In the genomic region with DNA sequence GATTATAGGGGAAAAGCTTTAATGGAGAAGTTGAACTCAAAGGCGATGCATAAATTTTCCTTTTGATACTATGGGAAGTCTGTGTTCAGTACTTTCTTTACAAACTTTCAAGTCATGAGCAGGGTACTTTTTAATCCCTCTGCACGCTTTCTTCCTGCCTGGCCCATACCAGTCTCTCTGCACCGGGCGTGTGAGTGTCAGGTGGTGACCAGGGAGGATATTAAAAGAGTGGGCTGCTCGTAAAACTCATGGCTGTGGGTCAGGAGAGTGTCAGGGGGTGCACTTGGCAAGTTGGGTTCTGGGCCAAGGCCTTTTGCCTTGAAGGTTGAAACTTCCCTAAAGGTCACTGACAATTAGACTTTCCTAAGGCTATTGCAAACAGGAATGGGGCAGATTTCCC, we compare ENCODE assay signal across 30 cellular contexts.
"Had no signal": no experiment of that assay in that cellular context is flagged by ENCODE, and none has a peak within 500 bp of the region (broad histone marks: within the 10 kb centered on the region; RNA-seq: fewer than 3 reads in every experiment).

No MANE protein-coding gene starts in this region.

- H3K4me1 ChIP-seq: ascending aorta, colonic mucosa, pancreas, psoas muscle, stomach, thyroid gland had no signal

- DNase-seq: activated CD4-positive, alpha-beta memory T cell treated with anti-CD3 and anti-CD28 coated beads for 36 hours; activated CD4-positive, alpha-beta T cell treated with anti-CD3 and anti-CD28 coated beads, Interleukin-2, amount 10 ng/mL, durations not matched to agents 24 days and 14 days; activated CD4-positive, CD25-positive, alpha-beta regulatory T cell treated with anti-CD3 and anti-CD28 coated beads, Interleukin-2, amount 50 U/mL, for 72 hours; activated CD8-positive, alpha-beta memory T cell treated with anti-CD3 and anti-CD28 coated beads, Interleukin-2, amount 50 U/mL, for 4 hours; activated gamma-delta T cell; activated naive CD4-positive, alpha-beta T cell treated with anti-CD3 and anti-CD28 coated beads, Interleukin-2, amount 10 ng/mL, durations not matched to agents 7 days and 5 days; activated naive CD8-positive, alpha-beta T cell treated with anti-CD3 and anti-CD28 coated beads, Interleukin-2, amount 10 ng/mL, durations not matched to agents 7 days and 5 days; activated T-cell treated with anti-CD3 and anti-CD28 coated beads, Interleukin-2, amount 50 U/mL, for 1 hour; cerebellar nuclear complex; colonic mucosa; effector memory CD4-positive, alpha-beta T cell; erythroblast; gastrocnemius medialis; glutamatergic neuron; islet precursor cell; left ventricle myocardium superior; midbrain; naive thymus-derived CD8-positive, alpha-beta T cell; nucleus accumbens; pancreas; psoas muscle; stimulated activated CD4-positive, alpha-beta T cell treated with anti-CD3 and anti-CD28 coated beads, Interleukin-15, amount 100 ng/mL, for 24 hours; stimulated activated CD4-positive, alpha-beta T cell treated with anti-CD3 and anti-CD28 coated beads, Interleukin-2, amount 100 ng/mL, for 24 hours; stimulated activated naive B cell treated with anti-CD40 and anti-IgM and Interleukin-4, amounts not matched to agents 10 μg/mL and 1 μg/mL and 100 μg/mL, for 72 hours; stomach; T1000 had no signal

- H3K9me3 ChIP-seq: ascending aorta, colonic mucosa, gastrocnemius medialis, pancreas, psoas muscle, stomach, thyroid gland had no signal

- H3K36me3 ChIP-seq: ascending aorta, cardiac muscle cell, colonic mucosa, gastrocnemius medialis, pancreas, stomach, thyroid gland had no signal

- H3K27me3 ChIP-seq: ascending aorta, colonic mucosa, gastrocnemius medialis, hepatocyte, pancreas, stomach, thyroid gland had no signal

- H3K79me2 ChIP-seq: hepatocyte had no signal

- ATAC-seq: gastrocnemius medialis; left ventricle myocardium superior; naive thymus-derived CD8-positive, alpha-beta T cell; stimulated activated naive B cell treated with anti-CD40 and anti-IgM and Interleukin-4, amounts not matched to agents 10 μg/mL and 1 μg/mL and 100 μg/mL, for 72 hours had no signal

- H3K27ac ChIP-seq: ascending aorta, cardiac muscle cell, colonic mucosa, gastrocnemius medialis, hepatocyte, pancreas, psoas muscle, stomach, thyroid gland had no signal

- H3K4me3 ChIP-seq: ascending aorta, cardiac muscle cell, gastrocnemius medialis, pancreas, psoas muscle had no signal
